ENCODE assay signal across 13 cellular contexts in the genomic region with DNA sequence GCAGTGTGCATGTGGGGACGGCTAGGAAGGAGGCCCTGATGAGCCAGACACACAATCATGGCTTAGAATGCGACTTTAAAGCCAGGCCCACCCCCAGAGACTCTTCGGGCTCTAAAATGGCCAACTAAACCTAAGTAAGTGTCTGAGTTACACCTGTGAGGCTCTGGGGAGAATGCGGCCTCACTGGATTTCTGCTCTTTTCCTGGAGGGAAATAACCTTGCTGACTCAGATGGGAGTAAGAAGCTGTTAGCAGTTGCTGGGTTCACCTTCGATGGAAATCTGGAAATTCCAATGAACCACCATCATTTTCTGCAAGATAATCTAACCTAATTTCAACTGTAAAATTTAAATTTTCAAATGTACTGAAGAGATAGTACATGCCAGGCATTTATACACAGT.
DNase-seq lines count a peak whose midpoint lies in the region; ATAC-seq and TF ChIP-seq lines count a peak whose summit lies in the region.
"Had no signal": no experiment of that assay in that cellular context is flagged by ENCODE, and none has a peak within 500 bp of the region (broad histone marks: within the 10 kb centered on the region; RNA-seq: fewer than 3 reads in every experiment).

No MANE protein-coding gene starts in this region.

- H3K27me3 Mint-ChIP-seq in WTC11 (ENCODE audit: low read depth) (peaks cover 40% of the 10 kb centered on the region), immature natural killer cell (ENCODE audit: low read depth in 3 of 3) (peaks cover 4 to 13% (median 12%) of the 10 kb centered on the region in 3 donors)

- no peaks in the 10 kb centered on the region for H3K36me3 Mint-ChIP-seq in WTC11
- H3K36me3 Mint-ChIP-seq in immature natural killer cell = no peaks in the 10 kb centered on the region

- peak; percentile 28 for DNase-seq in NK-92 treated with Interleukin-12 subunit alpha and Interleukin-12 subunit beta, amount 100 ng/mL, for 24 hours (lab: John Stamatoyannopoulos, UW)
- no peak for DNase-seq in NK-92 (lab: John Stamatoyannopoulos, UW; ENCODE audit: unreplicated experiment)
- no peak for DNase-seq in WTC11 (ENCODE audit: low spot score)
- DNase-seq in immature natural killer cell = no peak
- no peak for DNase-seq in testis
- DNase-seq in effector CD4-positive, alpha-beta T cell = no peak
- DNase-seq in NOMO-1 treated with dmso at 0.1 percent for 144 hours (lab: John Stamatoyannopoulos, UW; ENCODE audit: unreplicated experiment) = no peak
- DNase-seq in GM10266 (ENCODE audit: extremely low spot score) = no peak
- DNase-seq: ACHN; activated CD4-positive, CD25-positive, alpha-beta regulatory T cell; cerebellar nuclear complex; foreskin fibroblast had no signal

- H3K4me3 Mint-ChIP-seq in WTC11 (peak overlapping the region; percentile 73), immature natural killer cell (peak overlapping the region; percentile 70 to 79 (median 77))

- CTCF ChIA-PET in WTC11 (lab: Charles Lee) = interaction anchor here (0.8 to 4.6 kb wide), 15 partner anchors 8 to 595 kb away, joined by 3 to 60 read pairs (median 5); partner anchors contain the start of gene MAML3

- POLR2A ChIA-PET in WTC11 (lab: Charles Lee) = interaction anchor here (1.0 to 3.7 kb wide), 4 partner anchors 8 to 99 kb away, joined by 3 to 20 read pairs (median 5); partner anchors contain the start of gene MAML3

- H3K4me1 ChIP-seq in testis = peaks cover 18% of the 10 kb centered on the region

- no peak overlapping the region for H3K27ac Mint-ChIP-seq in WTC11
- no peak overlapping the region for H3K27ac Mint-ChIP-seq in immature natural killer cell

- peak overlapping the region; percentile 34 to 91 for H3K27ac ChIP-seq in testis

- no peaks in the 10 kb centered on the region for H3K27me3 ChIP-seq in testis

- WGBS in testis, 2 donors = 56 to 81% methylated on average over 5 of the region's 5 CpGs

- H3K9me3 ChIP-seq in testis = no peaks in the 10 kb centered on the region

- intact Hi-C loops in testis (cut with DNase I; ENCODE audit: low total_unique reads) = loop anchor here (5.0 kb wide), 2 partner anchors 99 to 519 kb away; partner anchors contain the start of gene MAML3

- H3K9me3 Mint-ChIP-seq in WTC11 = no peaks in the 10 kb centered on the region
- H3K9me3 Mint-ChIP-seq in immature natural killer cell = no peaks in the 10 kb centered on the region
- H3K9me3 Mint-ChIP-seq: stimulated activated naive CD8-positive, alpha-beta T cell treated with anti-CD3 and anti-CD28 coated beads, Interleukin-15, Interleukin-2, amounts not matched to agents 100 ng/mL and 50 ng/mL, for 24 hours had no signal

- peaks cover 53% of the 10 kb centered on the region for H3K4me1 Mint-ChIP-seq in WTC11
- H3K4me1 Mint-ChIP-seq in immature natural killer cell = peaks cover 2 to 10% of the 10 kb centered on the region in 2 donors

- no peak for TF ChIP-seq CTCF in WTC11 (IDR thresholded peaks at IDR 0.05)
- no peak for TF ChIP-seq CTCF in testis (IDR thresholded peaks at IDR 0.05)
- TF ChIP-seq CTCF in GM10266 (IDR thresholded peaks at IDR 0.05; ENCODE audit: control insufficient read depth, insufficient read depth, low read depth, missing control alignments) = no peak

- no peaks in the 10 kb centered on the region for H3K36me3 ChIP-seq in testis (ENCODE audit: low read depth, missing control alignments)

- no peak overlapping the region for H3K4me3 ChIP-seq in testis

- no peak for TF ChIP-seq POLR2A in testis (IDR thresholded peaks at IDR 0.05)

- no peak for ATAC-seq in WTC11

TF ChIP-seq in WTC11, 78 proteins besides CTCF, POLR2A, EP300 and RAD21:
- TF ChIP-seq CBFB (CRISPR knock-in tag; IDR thresholded peaks at IDR 0.05; ENCODE audit: low read depth) = no peak
- no peak for TF ChIP-seq MYBL2 (CRISPR knock-in tag; IDR thresholded peaks at IDR 0.05)
- TF ChIP-seq FOXP1 (CRISPR knock-in tag; IDR thresholded peaks at IDR 0.05; ENCODE audit: borderline replicate concordance) = no peak
- no peak for TF ChIP-seq ZNF138 (CRISPR knock-in tag; conservative IDR thresholded peaks at IDR 0.05)
- no peak for TF ChIP-seq GTF2I (CRISPR knock-in tag; conservative IDR thresholded peaks at IDR 0.05)
- TF ChIP-seq ZNF532 (CRISPR knock-in tag; IDR thresholded peaks at IDR 0.05; ENCODE audit: borderline replicate concordance) = no peak
- no peak for TF ChIP-seq TCF7 (CRISPR knock-in tag; IDR thresholded peaks at IDR 0.05; ENCODE audit: low read depth)
- TF ChIP-seq KAT7 (CRISPR knock-in tag; IDR thresholded peaks at IDR 0.05; ENCODE audit: borderline replicate concordance) = no peak
- TF ChIP-seq, protein P1, sequence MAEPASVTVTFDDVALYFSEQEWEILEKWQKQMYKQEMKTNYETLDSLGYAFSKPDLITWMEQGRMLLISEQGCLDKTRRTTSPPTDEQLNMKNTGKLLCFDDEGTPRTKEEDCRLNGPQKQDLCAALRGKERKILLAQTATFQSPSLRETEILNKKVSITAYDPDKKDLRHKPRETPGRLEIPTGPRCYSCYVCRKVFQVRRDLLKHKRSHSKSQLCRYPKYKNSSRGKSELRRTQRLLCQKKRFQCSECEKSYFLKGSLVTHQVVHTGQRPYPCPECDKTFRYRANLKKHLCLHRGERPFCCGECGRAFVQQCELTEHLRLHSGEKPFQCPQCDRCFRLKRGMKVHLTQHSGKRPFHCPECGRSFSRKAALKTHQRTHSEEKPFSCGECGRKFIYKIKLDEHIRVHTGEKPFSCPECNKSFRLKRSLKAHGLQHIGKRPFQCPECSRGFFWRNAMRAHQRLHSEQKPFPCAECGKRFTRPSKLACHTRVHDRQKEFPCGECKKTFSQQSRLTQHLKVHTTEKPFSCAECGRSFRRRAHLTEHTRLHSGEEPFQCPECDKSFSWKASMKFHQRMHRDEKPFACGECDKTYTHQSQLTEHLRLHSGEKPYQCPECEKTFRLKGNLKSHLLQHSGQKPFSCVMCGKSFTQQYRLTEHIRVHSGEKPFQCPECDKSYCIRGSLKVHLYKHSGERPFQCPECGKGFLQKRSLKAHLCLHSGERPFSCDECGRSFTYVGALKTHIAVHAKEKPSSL (CRISPR knock-in tag; conservative IDR thresholded peaks at IDR 0.05) = no peak
- TF ChIP-seq, protein P2, sequence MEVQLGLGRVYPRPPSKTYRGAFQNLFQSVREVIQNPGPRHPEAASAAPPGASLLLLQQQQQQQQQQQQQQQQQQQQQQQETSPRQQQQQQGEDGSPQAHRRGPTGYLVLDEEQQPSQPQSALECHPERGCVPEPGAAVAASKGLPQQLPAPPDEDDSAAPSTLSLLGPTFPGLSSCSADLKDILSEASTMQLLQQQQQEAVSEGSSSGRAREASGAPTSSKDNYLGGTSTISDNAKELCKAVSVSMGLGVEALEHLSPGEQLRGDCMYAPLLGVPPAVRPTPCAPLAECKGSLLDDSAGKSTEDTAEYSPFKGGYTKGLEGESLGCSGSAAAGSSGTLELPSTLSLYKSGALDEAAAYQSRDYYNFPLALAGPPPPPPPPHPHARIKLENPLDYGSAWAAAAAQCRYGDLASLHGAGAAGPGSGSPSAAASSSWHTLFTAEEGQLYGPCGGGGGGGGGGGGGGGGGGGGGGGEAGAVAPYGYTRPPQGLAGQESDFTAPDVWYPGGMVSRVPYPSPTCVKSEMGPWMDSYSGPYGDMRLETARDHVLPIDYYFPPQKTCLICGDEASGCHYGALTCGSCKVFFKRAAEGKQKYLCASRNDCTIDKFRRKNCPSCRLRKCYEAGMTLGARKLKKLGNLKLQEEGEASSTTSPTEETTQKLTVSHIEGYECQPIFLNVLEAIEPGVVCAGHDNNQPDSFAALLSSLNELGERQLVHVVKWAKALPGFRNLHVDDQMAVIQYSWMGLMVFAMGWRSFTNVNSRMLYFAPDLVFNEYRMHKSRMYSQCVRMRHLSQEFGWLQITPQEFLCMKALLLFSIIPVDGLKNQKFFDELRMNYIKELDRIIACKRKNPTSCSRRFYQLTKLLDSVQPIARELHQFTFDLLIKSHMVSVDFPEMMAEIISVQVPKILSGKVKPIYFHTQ (CRISPR knock-in tag; IDR thresholded peaks at IDR 0.05) = no peak
- no peak for TF ChIP-seq ZNF396 (CRISPR knock-in tag; IDR thresholded peaks at IDR 0.05; ENCODE audit: borderline replicate concordance)
- no peak for TF ChIP-seq TP53 (CRISPR knock-in tag; IDR thresholded peaks at IDR 0.05)
- TF ChIP-seq ATF1 (CRISPR knock-in tag; IDR thresholded peaks at IDR 0.05) = no peak
- TF ChIP-seq MXD4 (CRISPR knock-in tag; IDR thresholded peaks at IDR 0.05; ENCODE audit: borderline replicate concordance) = no peak
